15 cellular contexts compared by ENCODE assay signal in the genomic region with DNA sequence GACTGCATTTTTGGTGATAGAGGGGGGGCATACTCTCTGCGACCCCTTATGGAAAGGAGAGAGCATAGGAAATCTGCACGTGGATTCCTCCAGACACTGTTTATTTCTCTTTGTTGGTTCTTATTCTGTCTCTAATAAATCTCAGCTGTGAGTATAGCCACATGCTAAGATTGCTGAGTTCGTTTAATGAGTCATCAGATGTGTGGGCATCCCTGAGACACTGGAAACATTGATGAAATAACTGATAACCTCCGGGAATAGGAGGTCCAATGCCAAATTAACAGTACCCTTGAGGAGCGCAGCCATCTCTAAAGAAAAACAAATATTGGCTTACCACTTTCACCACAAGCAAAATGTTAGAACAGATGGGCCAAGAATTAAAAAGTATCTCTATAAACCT.
"Had no signal": no experiment of that assay in that cellular context is flagged by ENCODE, and none has a peak within 500 bp of the region (broad histone marks: within the 10 kb centered on the region; RNA-seq: fewer than 3 reads in every experiment).

No MANE protein-coding gene starts in this region.

- DNase-seq: activated CD4-positive, alpha-beta memory T cell treated with anti-CD3 and anti-CD28 coated beads, Interleukin-2, amount 10 ng/mL, durations not matched to agents 7 days and 5 days; activated CD4-positive, alpha-beta T cell treated with anti-CD3 and anti-CD28 coated beads for 36 hours; activated gamma-delta T cell treated with Interleukin-2 at 50 U/mL for 16 hours; activated naive CD8-positive, alpha-beta T cell treated with anti-CD3 and anti-CD28 coated beads for 36 hours; activated T-cell treated with anti-CD3 and anti-CD28 coated beads, Interleukin-2, amount 50 U/mL, for 48 hours; anterior cingulate cortex; esophagus squamous epithelium; hypothalamus; lower lobe of right lung; naive thymus-derived CD4-positive, alpha-beta T cell; right cardiac atrium; small intestine; tibial artery; WERI-Rb-1 had no signal

- H3K4me3 ChIP-seq: cardiac muscle cell, esophagus squamous epithelium, lower lobe of right lung, tibial artery had no signal
